8 cellular contexts compared by ENCODE assay signal in genomic region chr1:48916121-48917069, GRCh38.
A peak's percentile ranks its signal among the peaks of the same experiment; 100 is the strongest.
DNase-seq lines count a peak whose midpoint lies in the region; TF ChIP-seq lines count a peak whose summit lies in the region.

No MANE protein-coding gene starts in this region.

- no peaks in the 10 kb centered on the region for H3K36me3 ChIP-seq in kidney epithelial cell (ENCODE audit: control insufficient read depth, insufficient read depth, low read length)

- no peak overlapping the region for H3K4me3 ChIP-seq in kidney epithelial cell (ENCODE audit: low read depth, low read length)

- peak; percentile 56 for TF ChIP-seq CTCF in kidney epithelial cell (IDR thresholded peaks at IDR 0.05; ENCODE audit: insufficient read depth, low read length, poor library complexity, severe bottlenecking)

- DNase-seq in SIG-M5 treated with dmso at 0.1 percent for 504 hours (lab: John Stamatoyannopoulos, UW; ENCODE audit: unreplicated experiment) (peak; percentile 1), SIG-M5 (lab: John Stamatoyannopoulos, UW) (no peak), NCI-H1694 (lab: John Stamatoyannopoulos, UW) (peak; percentile 76), amniotic epithelial cell (ENCODE audit: low read depth) (peak; percentile 70), kidney epithelial cell (ENCODE audit: low read depth) (no peak), AG08396 (ENCODE audit: low spot score) (no peak)
- no peak for DNase-seq in stimulated activated CD4-positive, alpha-beta T cell treated with anti-CD3 and anti-CD28 coated beads, Interleukin-4, amount 100 ng/mL, for 24 hours
- no peak for DNase-seq in activated CD4-positive, alpha-beta T cell treated with anti-CD3 and anti-CD28 coated beads for 1 hour

- H3K27me3 ChIP-seq in kidney epithelial cell (ENCODE audit: control insufficient read depth, insufficient read depth, low read length) = no peaks in the 10 kb centered on the region

Comparison
In these comparisons a context has a peak if more than half of its experiments do, and no peak if none do; other contexts are left out.
1. DNase-seq: peak in SIG-M5 treated with dmso at 0.1 percent for 504 hours (single experiment), NCI-H1694 (single experiment) and amniotic epithelial cell (single experiment); none in SIG-M5 (single experiment), kidney epithelial cell (single experiment), AG08396 (single experiment), stimulated activated CD4-positive, alpha-beta T cell treated with anti-CD3 and anti-CD28 coated beads, Interleukin-4, amount 100 ng/mL, for 24 hours (single experiment) and activated CD4-positive, alpha-beta T cell treated with anti-CD3 and anti-CD28 coated beads for 1 hour (single experiment).